ENCODE assay signal across 11 cellular contexts in genomic region chr2:156538083-156538504, GRCh38.
DNase-seq lines count a peak whose midpoint lies in the region; ATAC-seq lines count a peak whose summit lies in the region.
"Had no signal": no experiment of that assay in that cellular context is flagged by ENCODE, and none has a peak within 500 bp of the region (broad histone marks: within the 10 kb centered on the region; RNA-seq: fewer than 3 reads in every experiment).

No MANE protein-coding gene starts in this region.

- no peak overlapping the region for H3K4ac ChIP-seq in neuronal stem cell (ENCODE audit: low read length)

- H3K4me1 ChIP-seq in neuronal stem cell (ENCODE audit: control insufficient read depth in 2 of 2, insufficient read depth in 1 of 2, low read depth in 1 of 2, low read length in 2 of 2) (no peaks in the 10 kb centered on the region), aorta (ENCODE audit: control insufficient read depth in 1 of 2, insufficient read depth in 2 of 2, low read length in 2 of 2) (no peaks in the 10 kb centered on the region)

- H3K14ac ChIP-seq in neuronal stem cell (ENCODE audit: low read length) = no peak overlapping the region

- no peak overlapping the region for H4K91ac ChIP-seq in neuronal stem cell (ENCODE audit: low read depth, low read length, poor library complexity)

- no peak overlapping the region for H2AK5ac ChIP-seq in neuronal stem cell (ENCODE audit: low read depth, low read length)

- H2BK5ac ChIP-seq in neuronal stem cell (ENCODE audit: low read length) = no peak overlapping the region

- intact Hi-C loops in aorta (cut with DNase I) = loop anchor here in 1 of 2 donors (10.0 kb wide), 1 partner anchor 93 kb away; no protein-coding TSS in a partner anchor

- no peak overlapping the region for H3K4me2 ChIP-seq in neuronal stem cell (ENCODE audit: insufficient read depth, low read length, poor library complexity, severe bottlenecking)

- no peak overlapping the region for H3K18ac ChIP-seq in neuronal stem cell (ENCODE audit: low read length)

- H3K27me3 ChIP-seq in neuronal stem cell (ENCODE audit: control insufficient read depth in 3 of 3, insufficient read depth in 3 of 3, low read depth in 1 of 3, low read length in 3 of 3) = no peaks in the 10 kb centered on the region
- H3K27me3 ChIP-seq in aorta (ENCODE audit: control insufficient read depth in 1 of 2, insufficient read depth in 2 of 2, low read length in 1 of 2) = no peaks in the 10 kb centered on the region
- H3K27me3 ChIP-seq: transverse colon had no signal

- H3K9ac ChIP-seq in neuronal stem cell (ENCODE audit: low read depth, low read length, poor library complexity) = no peak overlapping the region

- WGBS in neuronal stem cell (ENCODE audit: extremely low coverage in 2 of 2, insufficient read length in 2 of 2, insufficient replicate concordance in 1 of 2), 2 donors = no CpG with 5 or more reads among the region's 2 CpGs
- WGBS in aorta, 2 donors = 98 to 99% methylated on average over 2 of the region's 2 CpGs

- no peak overlapping the region for H2BK15ac ChIP-seq in neuronal stem cell (ENCODE audit: low read length)

- no peak overlapping the region for H2BK120ac ChIP-seq in neuronal stem cell (ENCODE audit: low read depth, low read length)

- H3K9me3 ChIP-seq in neuronal stem cell (replicated peaks in 1 of 2; ENCODE audit: control insufficient read depth in 2 of 2, insufficient read depth in 1 of 2, low read depth in 1 of 2, low read length in 2 of 2) (peaks cover 0 to 8% of the 10 kb centered on the region in 2 donors), aorta (ENCODE audit: control insufficient read depth, low read length) (no peaks in the 10 kb centered on the region)
- H3K9me3 ChIP-seq: transverse colon had no signal

- H3K4me3 ChIP-seq in neuronal stem cell (ENCODE audit: low read length in 2 of 2) = no peak overlapping the region
- no peak overlapping the region for H3K4me3 ChIP-seq in aorta (ENCODE audit: low read length in 2 of 2)
- H3K4me3 ChIP-seq: lung, transverse colon had no signal

- no peaks in the 10 kb centered on the region for H3K79me1 ChIP-seq in neuronal stem cell (ENCODE audit: low read depth, low read length)

- no peaks in the 10 kb centered on the region for H3K36me3 ChIP-seq in neuronal stem cell (replicated peaks in 1 of 2; ENCODE audit: control insufficient read depth in 2 of 2, insufficient read depth in 2 of 2, low read length in 2 of 2)
- H3K36me3 ChIP-seq in aorta (ENCODE audit: control insufficient read depth in 1 of 2, insufficient read depth in 2 of 2, low read length in 1 of 2) = no peaks in the 10 kb centered on the region
- H3K36me3 ChIP-seq: transverse colon had no signal

- H2AFZ ChIP-seq in neuronal stem cell (ENCODE audit: low read length) = no peak overlapping the region

- H4K8ac ChIP-seq in neuronal stem cell (ENCODE audit: low read depth, low read length) = no peak overlapping the region

- H3K23ac ChIP-seq in neuronal stem cell (ENCODE audit: low read depth, low read length, poor library complexity) = no peak overlapping the region

- peak; percentile 54 for ATAC-seq in GM18873 (IDR thresholded peaks at IDR 0.05; ENCODE audit: low FRiP score, unreplicated experiment)
- ATAC-seq in HG03520 (IDR thresholded peaks at IDR 0.05; ENCODE audit: unreplicated experiment) = peak; percentile 75
- ATAC-seq in aorta (ENCODE audit: low FRiP score) = no peak

- peak; percentile 20 for DNase-seq in HCEC 1CT
- peak; percentile 15 for DNase-seq in iPS DF 19.7 (ENCODE audit: low read depth, low spot score)
- no peak for DNase-seq in neuronal stem cell (ENCODE audit: low spot score)
- DNase-seq in activated gamma-delta T cell treated with Interleukin-2 at 50 U/mL for 16 hours = no peak
- DNase-seq in T-helper 2 cell = no peak
- DNase-seq in aorta = no peak
- DNase-seq: stimulated activated CD4-positive, alpha-beta T cell treated with anti-CD3 and anti-CD28 coated beads, Interleukin-15, amount 100 ng/mL, for 24 hours; transverse colon had no signal

- no peak overlapping the region for H2BK12ac ChIP-seq in neuronal stem cell (ENCODE audit: low read length)

- H3K27ac ChIP-seq in neuronal stem cell (replicated peaks; ENCODE audit: low read length) = no peak overlapping the region
- H3K27ac ChIP-seq in aorta (ENCODE audit: low read depth in 1 of 2, low read length in 2 of 2) = no peak overlapping the region
- H3K27ac ChIP-seq: transverse colon had no signal

Comparison
In these comparisons a context has a peak if more than half of its experiments do, and no peak if none do; other contexts are left out.
1. DNase-seq: peak in HCEC 1CT (single experiment) and iPS DF 19.7 (single experiment); none in neuronal stem cell (single experiment), activated gamma-delta T cell treated with Interleukin-2 at 50 U/mL for 16 hours (single experiment), T-helper 2 cell (0 of 5) and aorta (0 of 2).